In the genomic region with DNA sequence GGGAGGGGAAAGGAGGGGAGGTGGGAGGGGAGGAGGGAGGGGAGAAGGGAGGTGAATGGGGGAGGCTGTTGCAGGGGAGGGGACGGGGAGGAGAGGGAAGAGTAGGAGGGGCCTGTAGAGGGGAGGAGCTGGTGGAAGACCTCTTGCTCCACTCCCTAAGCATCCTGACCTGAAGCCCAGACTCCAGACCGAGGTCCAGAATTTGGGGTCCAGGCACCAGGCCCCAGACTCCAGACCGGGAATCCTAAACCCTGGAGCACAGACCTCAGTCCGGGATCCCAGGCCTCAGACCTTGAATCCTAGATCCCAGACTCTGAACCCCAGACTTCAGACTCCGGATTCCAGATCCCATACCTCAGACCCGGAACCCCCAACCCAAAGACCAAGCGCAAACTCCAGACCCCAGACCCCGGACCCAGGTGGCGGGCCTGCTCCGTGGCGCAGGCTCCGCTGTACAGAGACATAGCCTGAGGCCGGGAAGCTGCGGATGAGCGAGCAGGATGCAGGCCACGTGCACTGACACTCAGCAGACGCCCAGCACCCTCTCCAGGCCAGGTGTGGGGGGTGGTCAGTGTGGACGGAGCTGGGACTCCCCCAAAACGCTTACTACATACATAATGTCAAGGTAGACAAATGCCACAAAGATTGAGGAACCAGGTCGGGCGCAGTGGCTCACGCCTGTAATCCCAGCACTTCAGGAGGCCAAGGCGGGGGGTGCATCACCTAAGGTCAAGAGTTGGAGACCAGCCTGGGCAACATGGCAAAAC, we compare ENCODE assay signal across 7 cellular contexts. TPM values are rescaled to one million over a fixed set of nuclear protein-coding genes. Genes with fewer than 3 reads are reported as not detected.
A peak's percentile ranks its signal among the peaks of the same experiment; 100 is the strongest.
DNase-seq lines count a peak whose midpoint lies in the region; ATAC-seq and TF ChIP-seq lines count a peak whose summit lies in the region.

No MANE protein-coding gene starts in this region.

- peaks cover 2% of the 10 kb centered on the region for H3K36me3 Mint-ChIP-seq in T-helper 1 cell treated with Interleukin-12 subunit alpha and Interleukin-12 subunit beta and Interleukin-4 antibody, amounts not matched to agents 30 μg/mL and 1 μg/mL, for 36 hours (ENCODE audit: low read depth)
- H3K36me3 Mint-ChIP-seq in immature natural killer cell = no peaks in the 10 kb centered on the region

- H3K4me3 Mint-ChIP-seq in T-helper 1 cell treated with Interleukin-12 subunit alpha and Interleukin-12 subunit beta and Interleukin-4 antibody, amounts not matched to agents 30 μg/mL and 1 μg/mL, for 36 hours = peak overlapping the region; percentile 68
- H3K4me3 Mint-ChIP-seq in immature natural killer cell = peak overlapping the region; percentile 52 to 71 (median 66)

- H3K27me3 ChIP-seq in GM06990 (replicated peaks; ENCODE audit: control insufficient read depth, insufficient read depth, low read length) = no peaks in the 10 kb centered on the region
- no peaks in the 10 kb centered on the region for H3K27me3 ChIP-seq in breast epithelium

- intact Hi-C loops in breast epithelium (cut with DNase I; ENCODE audit: low total_unique reads) = loop anchor here (5.0 kb wide), 1 partner anchor 51 kb away; no protein-coding TSS in a partner anchor

- H3K9me3 Mint-ChIP-seq in T-helper 1 cell treated with Interleukin-12 subunit alpha and Interleukin-12 subunit beta and Interleukin-4 antibody, amounts not matched to agents 30 μg/mL and 1 μg/mL, for 36 hours = no peaks in the 10 kb centered on the region
- no peaks in the 10 kb centered on the region for H3K9me3 Mint-ChIP-seq in immature natural killer cell

- H3K36me3 ChIP-seq in GM06990 (ENCODE audit: control insufficient read depth, insufficient read depth, low read length) = no peaks in the 10 kb centered on the region; the same call in 1 of the 2 replicates
- H3K36me3 ChIP-seq in breast epithelium = no peaks in the 10 kb centered on the region

- no peaks in the 10 kb centered on the region for H3K9me3 ChIP-seq in breast epithelium

- H3K4me1 ChIP-seq in breast epithelium = peaks cover 0 to 6% of the 10 kb centered on the region in 2 donors

- H3K4me3 ChIP-seq in GM06990 (replicated peaks; ENCODE audit: low read depth, low read length) (peak overlapping the region; percentile 59), breast epithelium (peak overlapping the region in 2 of 3 donors; percentile 72 to 91), skin epidermis (peak overlapping the region in 6 of 7 experiments; percentile 8 to 69 (median 14))

- TF ChIP-seq CTCF in GM06990 (IDR thresholded peaks at IDR 0.05; ENCODE audit: insufficient read depth, low read length, poor library complexity, severe bottlenecking) (no peak), breast epithelium (IDR thresholded peaks at IDR 0.05) (no peak)

- peaks cover 4% of the 10 kb centered on the region for H3K4me1 Mint-ChIP-seq in T-helper 1 cell treated with Interleukin-12 subunit alpha and Interleukin-12 subunit beta and Interleukin-4 antibody, amounts not matched to agents 30 μg/mL and 1 μg/mL, for 36 hours (ENCODE audit: low read depth)
- H3K4me1 Mint-ChIP-seq in immature natural killer cell = peaks cover 17 to 19% of the 10 kb centered on the region in 2 donors

- TF ChIP-seq POLR2A in breast epithelium (IDR thresholded peaks at IDR 0.05) = no peak

- no peak for ATAC-seq in GM19324 (IDR thresholded peaks at IDR 0.05; ENCODE audit: low FRiP score, unreplicated experiment)

- H3K27me3 Mint-ChIP-seq in T-helper 1 cell treated with Interleukin-12 subunit alpha and Interleukin-12 subunit beta and Interleukin-4 antibody, amounts not matched to agents 30 μg/mL and 1 μg/mL, for 36 hours (ENCODE audit: low read depth) = no peaks in the 10 kb centered on the region
- H3K27me3 Mint-ChIP-seq in immature natural killer cell (ENCODE audit: low read depth in 3 of 3) = peaks cover 0 to 5% (median 0%) of the 10 kb centered on the region in 3 donors

- DNase-seq in GM06990 (ENCODE audit: extremely low read depth, insufficient read length) (peak; percentile 60), NCI-H1417 (lab: John Stamatoyannopoulos, UW) (peak; percentile 40 to 89 (median 73)), breast epithelium (ENCODE audit: low spot score in 2 of 2) (peak; percentile 78 to 80), immature natural killer cell (peak; percentile 22 to 53 (median 52))

- H3K27ac ChIP-seq in breast epithelium (peak overlapping the region; percentile 74 to 78), skin epidermis (peak overlapping the region in 12 of 21 experiments; percentile 1 to 69 (median 54))

- H3K27ac Mint-ChIP-seq in T-helper 1 cell treated with Interleukin-12 subunit alpha and Interleukin-12 subunit beta and Interleukin-4 antibody, amounts not matched to agents 30 μg/mL and 1 μg/mL, for 36 hours = no peak overlapping the region
- H3K27ac Mint-ChIP-seq in immature natural killer cell = peak overlapping the region in 4 of 6 donors; percentile 39 to 73 (median 55)

RNA-seq across cellular contexts. Expression of gene BTBD2, which starts 0.7 kb away (rescaled TPM):
- total RNA-seq in breast epithelium = 10 to 100 TPM; 52.0 to 67.2 (median 54.4) TPM
- polyA plus RNA-seq in immature natural killer cell = 1 to 10 TPM; 2.6 to 4.4 (median 3.6) TPM

RNA-seq across cellular contexts. Expression of gene MKNK2, which starts 34.8 kb away (rescaled TPM):
- total RNA-seq in breast epithelium = 100 to 1,000 TPM in 1 of 3 donors, 10 to 100 TPM in 2; 94.7 to 170 (median 97.0) TPM
- polyA plus RNA-seq in immature natural killer cell = 10 to 100 TPM; 22.7 to 39.2 (median 23.9) TPM

Comparison
In these comparisons a context has a peak if more than half of its experiments do, and no peak if none do; other contexts are left out.
1. H3K4me3 ChIP-seq: peak in every context shown above with its lines; median percentile 82 in breast epithelium; 59 in GM06990; 14 in skin epidermis.